Comparison of ENCODE assay signal across 28 cellular contexts in genomic region chr4:39928538-39928937, GRCh38.
"Had no signal": no experiment of that assay in that cellular context is flagged by ENCODE, and none has a peak within 500 bp of the region (broad histone marks: within the 10 kb centered on the region; RNA-seq: fewer than 3 reads in every experiment).

No MANE protein-coding gene starts in this region.

- ATAC-seq: activated T-cell treated with anti-CD3 and anti-CD28 coated beads, Interleukin-2, amount 50 U/mL, for 4 hours; activated T-helper 17 cell treated with anti-CD3 and anti-CD28 coated beads, Interleukin-2, amount 50 U/mL, for 72 hours; esophagus mucosa; left lobe of liver; stimulated activated memory B cell treated with anti-CD40 and anti-IgM and Interleukin-4, amounts not matched to agents 10 μg/mL and 1 μg/mL and 100 μg/mL, for 72 hours; T-cell; upper lobe of right lung had no signal

- H3K27ac ChIP-seq: breast epithelium, heart left ventricle, ovary, prostate gland, sigmoid colon, suprapubic skin, tibial artery, upper lobe of right lung had no signal

- H3K9me3 Mint-ChIP-seq: activated B cell treated with CpG ODN at 0.5 μM for 24 hours; activated CD4-positive, alpha-beta memory T cell treated with anti-CD3 and anti-CD28 coated beads for 36 hours; activated naive CD4-positive, alpha-beta T cell treated with anti-CD3 and anti-CD28 coated beads, Interleukin-2, amount 50 U/mL, for 24 hours; activated T-cell treated with anti-CD3 and anti-CD28 coated beads, Interleukin-2, amount 50 U/mL, for 4 hours; activated T-helper 17 cell treated with anti-CD3 and anti-CD28 coated beads, Interleukin-2, amount 50 U/mL, for 72 hours; central memory CD8-positive, alpha-beta T cell; dendritic cell treated with granulocyte-macrophage colony-stimulating factor and Interleukin-4, amounts not matched to agents 40 ng/mL and 50 ng/mL, for 4 days; endodermal cell; nephron; stimulated activated memory B cell treated with anti-CD40 and anti-IgM and Interleukin-4, amounts not matched to agents 10 μg/mL and 1 μg/mL and 100 μg/mL, for 72 hours; T-cell had no signal

- H3K4me3 ChIP-seq: breast epithelium, heart left ventricle, lung, ovary, prostate gland, sigmoid colon, suprapubic skin, tibial artery, upper lobe of right lung had no signal

- H3K4me1 Mint-ChIP-seq: endodermal cell had no signal

- DNase-seq: activated B cell treated with CpG ODN at 0.5 μM for 24 hours; activated CD4-positive, alpha-beta memory T cell treated with anti-CD3 and anti-CD28 coated beads for 36 hours; activated gamma-delta T cell treated with Interleukin-2 at 50 U/mL for 16 hours; activated T-cell treated with anti-CD3 and anti-CD28 coated beads, Interleukin-2, amount 50 U/mL, for 4 hours; endodermal cell; foreskin fibroblast; heart left ventricle; ovary; retina; sigmoid colon; small intestine; stimulated activated CD4-positive, alpha-beta T cell treated with anti-CD3 and anti-CD28 coated beads, Interleukin-4, amount 100 ng/mL, for 24 hours; stimulated activated CD8-positive, alpha-beta memory T cell treated with anti-CD3 and anti-CD28 coated beads, Interleukin-4, amount 100 ng/mL, for 48 hours; T-cell; tibial artery; upper lobe of right lung had no signal

- H3K27me3 ChIP-seq: breast epithelium, heart left ventricle, ovary, sigmoid colon, suprapubic skin, tibial artery, upper lobe of right lung had no signal

- H3K4me3 Mint-ChIP-seq: activated B cell treated with CpG ODN at 0.5 μM for 24 hours; activated CD4-positive, alpha-beta memory T cell treated with anti-CD3 and anti-CD28 coated beads for 36 hours; activated naive CD4-positive, alpha-beta T cell treated with anti-CD3 and anti-CD28 coated beads, Interleukin-2, amount 50 U/mL, for 24 hours; activated T-cell treated with anti-CD3 and anti-CD28 coated beads, Interleukin-2, amount 50 U/mL, for 4 hours; activated T-helper 17 cell treated with anti-CD3 and anti-CD28 coated beads, Interleukin-2, amount 50 U/mL, for 72 hours; central memory CD8-positive, alpha-beta T cell; dendritic cell treated with granulocyte-macrophage colony-stimulating factor and Interleukin-4, amounts not matched to agents 40 ng/mL and 50 ng/mL, for 4 days; endodermal cell; nephron; stimulated activated memory B cell treated with anti-CD40 and anti-IgM and Interleukin-4, amounts not matched to agents 10 μg/mL and 1 μg/mL and 100 μg/mL, for 72 hours; T-cell had no signal

- H3K36me3 ChIP-seq: breast epithelium, ovary, prostate gland had no signal

- H3K9me3 ChIP-seq: breast epithelium, heart left ventricle, ovary, prostate gland, sigmoid colon, suprapubic skin, tibial artery, upper lobe of right lung had no signal

- H3K4me1 ChIP-seq: prostate gland had no signal

- H3K27me3 Mint-ChIP-seq: activated B cell treated with CpG ODN at 0.5 μM for 24 hours; activated CD4-positive, alpha-beta memory T cell treated with anti-CD3 and anti-CD28 coated beads for 36 hours; activated naive CD4-positive, alpha-beta T cell treated with anti-CD3 and anti-CD28 coated beads, Interleukin-2, amount 50 U/mL, for 24 hours; activated T-helper 17 cell treated with anti-CD3 and anti-CD28 coated beads, Interleukin-2, amount 50 U/mL, for 72 hours; central memory CD8-positive, alpha-beta T cell; dendritic cell treated with granulocyte-macrophage colony-stimulating factor and Interleukin-4, amounts not matched to agents 40 ng/mL and 50 ng/mL, for 4 days; stimulated activated memory B cell treated with anti-CD40 and anti-IgM and Interleukin-4, amounts not matched to agents 10 μg/mL and 1 μg/mL and 100 μg/mL, for 72 hours; T-cell had no signal

- H3K27ac Mint-ChIP-seq: activated B cell treated with CpG ODN at 0.5 μM for 24 hours; activated naive CD4-positive, alpha-beta T cell treated with anti-CD3 and anti-CD28 coated beads, Interleukin-2, amount 50 U/mL, for 24 hours; dendritic cell treated with granulocyte-macrophage colony-stimulating factor and Interleukin-4, amounts not matched to agents 40 ng/mL and 50 ng/mL, for 4 days; endodermal cell; stimulated activated memory B cell treated with anti-CD40 and anti-IgM and Interleukin-4, amounts not matched to agents 10 μg/mL and 1 μg/mL and 100 μg/mL, for 72 hours had no signal
